In genomic region chr12:95083938-95084337, GRCh38 we compare ENCODE assay signal across 11 cellular contexts. TPM values are rescaled to one million over a fixed set of nuclear protein-coding genes. Genes with fewer than 3 reads are reported as not detected.
DNase-seq lines count a peak whose midpoint lies in the region; ATAC-seq, FAIRE-seq and TF ChIP-seq lines count a peak whose summit lies in the region.
"Had no signal": no experiment of that assay in that cellular context is flagged by ENCODE, and none has a peak within 500 bp of the region (broad histone marks: within the 10 kb centered on the region; RNA-seq: fewer than 3 reads in every experiment).

No MANE protein-coding gene starts in this region.

- no peaks in the 10 kb centered on the region for H3K9me3 ChIP-seq in A549
- H3K9me3 ChIP-seq in mucosa of rectum (ENCODE audit: control insufficient read depth in 2 of 2, low read length in 2 of 2): no peaks in the 10 kb centered on the region
- H3K9me3 ChIP-seq: ovary had no signal

- TF ChIP-seq RAD21 in A549 (conservative IDR thresholded peaks at IDR 0.05 in 1 of 2, IDR thresholded peaks at IDR 0.05 in 1 of 2): no peak

- H3K4me2 ChIP-seq in A549: peak overlapping the region; percentile 8; the same call in 2 of the 3 replicates

- TF ChIP-seq CTCF in A549 (IDR thresholded peaks at IDR 0.05): no peak

- 20% methylated on average over 4 of the region's 4 CpGs for WGBS in A549 (ENCODE audit: missing lambda C conversion rate)

- H3K27me3 ChIP-seq in mucosa of rectum (ENCODE audit: control insufficient read depth in 2 of 2, insufficient read depth in 2 of 2, low read length in 2 of 2): no peaks in the 10 kb centered on the region
- H3K27me3 ChIP-seq: ovary had no signal

- H3K36me3 ChIP-seq in mucosa of rectum (ENCODE audit: control insufficient read depth in 2 of 2, insufficient read depth in 2 of 2, low read length in 2 of 2): peaks cover 0 to 5% of the 10 kb centered on the region in 2 donors
- H3K36me3 ChIP-seq: ovary had no signal

- no peak overlapping the region for H3K9ac ChIP-seq in mucosa of rectum (ENCODE audit: low read depth in 1 of 2, low read length in 2 of 2)

- no peak for TF ChIP-seq EP300 in A549 (IDR thresholded peaks at IDR 0.05)

- no peak for TF ChIP-seq POLR2A in A549 (IDR thresholded peaks at IDR 0.05; ENCODE audit: low read length)

- POLR2A ChIA-PET in A549 (lab: Yijun Ruan, JAX): interaction anchor here (1.3 kb wide), 1 partner anchor 11 kb away, joined by 4 read pairs; the partner anchor contains the start of gene NR2C1

- peaks cover 27% of the 10 kb centered on the region for H3K4me1 ChIP-seq in A549
- H3K4me1 ChIP-seq in mucosa of rectum (ENCODE audit: control insufficient read depth in 2 of 2, insufficient read depth in 2 of 2, low read length in 2 of 2): peaks cover 0 to 5% of the 10 kb centered on the region in 2 donors

- peak overlapping the region in 1 of 2 experiments; percentile 19; a peak in 1 of 6 replicates for H3K27ac ChIP-seq in A549
- peak overlapping the region; percentile 20 to 41 for H3K27ac ChIP-seq in mucosa of rectum (ENCODE audit: low read depth in 2 of 2, low read length in 2 of 2)

- FAIRE-seq in A549 (lab: Jason Lieb, UNC): no peak

- DNase-seq in A549 (ENCODE audit: low read depth in 1 of 2, low spot score in 1 of 2) (peak in 1 of 2 experiments; percentile 65), LoVo (ENCODE audit: low spot score) (peak; percentile 35), fibroblast of gingiva (ENCODE audit: low read depth) (peak; percentile 69), HK-2 (ENCODE audit: unreplicated experiment) (no peak), NCI-H526 treated with DMSO at 0.1 percent for 48 hours (lab: John Stamatoyannopoulos, UW) (no peak)
- DNase-seq: amniotic stem cell, KG1 had no signal

- H3K4me3 ChIP-seq in A549: no peak overlapping the region
- H3K4me3 ChIP-seq in mucosa of rectum (ENCODE audit: low read length in 2 of 2): peak overlapping the region in 1 of 2 donors; percentile 1
- H3K4me3 ChIP-seq: ovary had no signal

- peak; percentile 43 to 85; a peak in 3 of 6 replicates for ATAC-seq in A549
- ATAC-seq in GM19351 (IDR thresholded peaks at IDR 0.05; ENCODE audit: unreplicated experiment): no peak
- no peak for ATAC-seq in GM21423 (IDR thresholded peaks at IDR 0.05; ENCODE audit: unreplicated experiment)

- CTCF ChIA-PET in A549 (lab: Yijun Ruan, JAX): interaction anchor here (1.0 to 2.7 kb wide), 4 partner anchors 11 to 251 kb away, joined by 3 to 16 read pairs (median 3); partner anchors contain the start of gene NR2C1

TF ChIP-seq in A549, 52 proteins besides CTCF, POLR2A, EP300 and RAD21:
- TF ChIP-seq GATA3 (IDR thresholded peaks at IDR 0.05; ENCODE audit: borderline replicate concordance): peak; percentile 36; the same call in 1 of the 2 replicates
- no peak for TF ChIP-seq ELK1 (IDR thresholded peaks at IDR 0.05; ENCODE audit: low read depth, low read length)

RNA-seq across cellular contexts. Expression of gene NR2C1, which starts 10.5 kb away (rescaled TPM):
- polyA plus RNA-seq in A549 (2011; rRNA removed): 50.9 and 55.2 TPM in 2 replicates
- 9.7 and 10.5 TPM in 2 replicates for polyA plus RNA-seq in A549 (2012; cell fraction: cytosol; rRNA removed)
- 25.5 and 35.0 TPM in 2 replicates for polyA plus RNA-seq in A549 (2012; cell fraction: nucleus; rRNA removed)
- 24.0 to 27.7 TPM (median 24.7 TPM) in 3 replicates for polyA plus RNA-seq in A549 (2017; fragmentation: RNase III; extraction: RNeasy Plus Mini Kit Qiagen cat#74134 plus additional on column Dnase treatment)
- 19.6 and 21.6 TPM in 2 replicates for polyA minus RNA-seq in A549 (2011; rRNA and poly(A)+ RNA removed)

Comparison
In these comparisons a context has a peak if more than half of its experiments do, and no peak if none do; other contexts are left out.
1. ATAC-seq: peak in A549 (2 of 2); none in GM19351 (single experiment) and GM21423 (single experiment).
2. DNase-seq: peak in LoVo (single experiment) and fibroblast of gingiva (single experiment); none in HK-2 (single experiment) and NCI-H526 treated with DMSO at 0.1 percent for 48 hours (single experiment).